Comparison of ENCODE assay signal across 1 cellular context in genomic region chr17:10653987-10654386, GRCh38.
TF ChIP-seq lines count a peak whose summit lies in the region.

No MANE protein-coding gene starts in this region.

TF ChIP-seq in SK-N-SH, 30 proteins besides CTCF, POLR2A, EP300 and RAD21:
- TF ChIP-seq SMC3 (IDR thresholded peaks at IDR 0.05; ENCODE audit: low read depth, low read length) (no peak), TEAD4 (IDR thresholded peaks at IDR 0.05; ENCODE audit: borderline replicate concordance, insufficient read depth) (no peak), NRF1 (IDR thresholded peaks at IDR 0.05; ENCODE audit: low read depth, low read length) (no peak)
TF ChIP-seq in SK-N-SH: peak in this region for 0.
